8 cellular contexts compared by ENCODE assay signal in genomic region chr6:31114970-31115849, GRCh38.
A peak's percentile ranks its signal among the peaks of the same experiment; 100 is the strongest.
DNase-seq lines count a peak whose midpoint lies in the region; ATAC-seq and TF ChIP-seq lines count a peak whose summit lies in the region.

No MANE protein-coding gene starts in this region.

- H3K27ac ChIP-seq in epithelial cell of prostate = peak overlapping the region; percentile 89

- H3K27me3 Mint-ChIP-seq in nephron (ENCODE audit: low read depth) = peaks cover 28% of the 10 kb centered on the region

- ATAC-seq in HG02970 (IDR thresholded peaks at IDR 0.05; ENCODE audit: low FRiP score, unreplicated experiment) = no peak

- no peak for TF ChIP-seq CTCF in nephron (IDR thresholded peaks at IDR 0.05; ENCODE audit: unreplicated experiment in 3 of 3)

- no peaks in the 10 kb centered on the region for H3K36me3 Mint-ChIP-seq in nephron (ENCODE audit: low read depth)

- peak; percentile 49 for DNase-seq in AG20443 (ENCODE audit: low spot score)
- DNase-seq in NAMALWA (ENCODE audit: low spot score) = peak; percentile 27
- peak; percentile 40 for DNase-seq in epithelial cell of prostate (ENCODE audit: low read depth, low spot score)
- no peak for DNase-seq in COLO668 (lab: John Stamatoyannopoulos, UW; ENCODE audit: unreplicated experiment)
- no peak for DNase-seq in dedifferentiated amniotic fluid mesenchymal stem cell (ENCODE audit: extremely low spot score)
- DNase-seq in activated gamma-delta T cell treated with Interleukin-2 at 50 U/mL for 16 hours = no peak

- H3K9me3 Mint-ChIP-seq in nephron = no peaks in the 10 kb centered on the region

- H3K4me1 Mint-ChIP-seq in nephron = peaks cover 46% of the 10 kb centered on the region

- peak overlapping the region in 2 of 3 experiments; percentile 87 to 93 for H3K27ac Mint-ChIP-seq in nephron

- no peak overlapping the region for H3K4me3 Mint-ChIP-seq in nephron

Comparison
In these comparisons a context has a peak if more than half of its experiments do, and no peak if none do; other contexts are left out.
1. DNase-seq: peak in AG20443 (single experiment), NAMALWA (single experiment) and epithelial cell of prostate (single experiment); none in COLO668 (single experiment), dedifferentiated amniotic fluid mesenchymal stem cell (single experiment) and activated gamma-delta T cell treated with Interleukin-2 at 50 U/mL for 16 hours (single experiment).